10 cellular contexts compared by ENCODE assay signal in genomic region chr2:172710584-172711024, GRCh38. TPM values are rescaled to one million over a fixed set of nuclear protein-coding genes. Genes with fewer than 3 reads are reported as not detected.
DNase-seq lines count a peak whose midpoint lies in the region; ATAC-seq and TF ChIP-seq lines count a peak whose summit lies in the region.
"Had no signal": no experiment of that assay in that cellular context is flagged by ENCODE, and none has a peak within 500 bp of the region (broad histone marks: within the 10 kb centered on the region; RNA-seq: fewer than 3 reads in every experiment).

No MANE protein-coding gene starts in this region.

- peaks cover 0 to 26% (median 3%) of the 10 kb centered on the region in 7 donors for H3K27me3 ChIP-seq in heart right ventricle

- H3K36me3 ChIP-seq in heart right ventricle: no peaks in the 10 kb centered on the region
- H3K36me3 ChIP-seq: neutrophil had no signal

- H3K27ac ChIP-seq in heart right ventricle: peak overlapping the region in 6 of 10 donors; percentile 3 to 79 (median 62)
- H3K27ac ChIP-seq: neutrophil, SK-N-MC had no signal

- no peak overlapping the region for H3K4me3 ChIP-seq in heart right ventricle
- H3K4me3 ChIP-seq: SK-N-MC had no signal

- TF ChIP-seq CTCF in heart right ventricle (IDR thresholded peaks at IDR 0.05): peak in 8 of 9 donors; percentile 30 to 75 (median 64)

- intact Hi-C loops in heart right ventricle (cut with DNase I): loop anchor here in 3 of 10 donors (2.0 to 5.0 kb wide), 2 partner anchors 118 kb away; no protein-coding TSS in a partner anchor

- ATAC-seq in heart right ventricle: peak; percentile 23 to 87 (median 72)
- no peak for ATAC-seq in HG02571 (IDR thresholded peaks at IDR 0.05; ENCODE audit: unreplicated experiment)

- H3K9me3 ChIP-seq in heart right ventricle: no peaks in the 10 kb centered on the region
- H3K9me3 ChIP-seq: neutrophil had no signal

- H3K4me1 ChIP-seq in heart right ventricle: peaks cover 0 to 21% (median 6%) of the 10 kb centered on the region in 9 donors

- DNase-seq in DMS114 treated with DMSO at 0.1 percent for 48 hours (lab: John Stamatoyannopoulos, UW; ENCODE audit: unreplicated experiment) (peak; percentile 14), HPDE6-E6E7 (ENCODE audit: extremely low spot score) (peak; percentile 73), NCI-H82 treated with DMSO at 0.1 percent for 48 hours (lab: John Stamatoyannopoulos, UW; ENCODE audit: unreplicated experiment) (peak; percentile 12), heart right ventricle (no peak), NCI-H187 (lab: John Stamatoyannopoulos, UW) (no peak)
- DNase-seq in activated naive CD4-positive, alpha-beta T cell treated with anti-CD3 and anti-CD28 coated beads, Interleukin-2, amount 50 U/mL, for 16 hours: peak; percentile 53
- DNase-seq in stimulated activated CD4-positive, alpha-beta T cell treated with anti-CD3 and anti-CD28 coated beads, Interleukin-12 subunit alpha, Interleukin-12 subunit beta, amount 100 ng/mL, for 4 hours: peak; percentile 37

- WGBS in heart right ventricle, 2 donors: 27 to 39% methylated on average over 2 of the region's 2 CpGs

RNA-seq across cellular contexts. Expression of gene RAPGEF4, which starts 25.0 kb away (rescaled TPM):
- total RNA-seq in heart right ventricle: 10 to 100 TPM in 3 of 10 donors, 1 to 10 TPM in 7; 6.0 to 11.2 (median 8.5) TPM
- 1 to 10 TPM; 1.2 to 5.2 TPM for polyA plus RNA-seq in heart right ventricle

Comparison
In these comparisons a context has a peak if more than half of its experiments do, and no peak if none do; other contexts are left out.
1. DNase-seq: peak in DMS114 treated with DMSO at 0.1 percent for 48 hours (single experiment), HPDE6-E6E7 (single experiment), NCI-H82 treated with DMSO at 0.1 percent for 48 hours (single experiment), activated naive CD4-positive, alpha-beta T cell treated with anti-CD3 and anti-CD28 coated beads, Interleukin-2, amount 50 U/mL, for 16 hours (single experiment) and stimulated activated CD4-positive, alpha-beta T cell treated with anti-CD3 and anti-CD28 coated beads, Interleukin-12 subunit alpha, Interleukin-12 subunit beta, amount 100 ng/mL, for 4 hours (single experiment); none in heart right ventricle (0 of 2) and NCI-H187 (0 of 2).